Comparison of ENCODE assay signal across 8 cellular contexts in the genomic region with DNA sequence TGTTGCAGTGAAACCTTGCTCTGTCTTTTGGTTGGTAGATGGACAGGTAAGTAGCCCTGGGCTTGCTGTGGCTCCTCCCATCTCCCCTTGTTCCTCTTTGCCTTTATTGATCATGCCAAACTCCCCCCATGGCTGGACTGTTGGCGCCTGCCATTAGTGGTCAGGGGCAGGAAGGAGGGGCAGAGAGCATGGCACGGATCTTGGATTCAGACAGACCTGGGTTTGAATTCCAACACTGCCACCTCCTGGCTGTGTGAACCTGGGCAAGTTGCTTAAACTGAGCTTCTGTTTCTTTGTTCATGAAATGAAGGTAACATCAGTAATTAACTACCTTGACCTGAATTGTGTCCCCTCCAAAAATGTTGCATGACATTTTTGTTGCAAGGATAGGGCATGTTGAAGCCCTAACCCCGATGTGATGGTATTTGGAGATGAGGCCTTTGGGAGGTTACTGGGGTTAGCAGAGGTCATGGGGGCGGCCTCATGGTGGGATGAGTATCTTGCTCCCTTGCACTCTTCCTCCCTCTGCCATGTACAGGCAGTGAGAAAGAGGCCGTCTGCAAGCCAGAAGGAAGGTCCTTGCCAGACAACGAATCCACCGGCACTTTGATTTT. TPM values are rescaled to one million over a fixed set of nuclear protein-coding genes. Genes with fewer than 3 reads are reported as not detected.
DNase-seq lines count a peak whose midpoint lies in the region; ATAC-seq, FAIRE-seq and TF ChIP-seq lines count a peak whose summit lies in the region.

No MANE protein-coding gene starts in this region.

- no peak overlapping the region for H3K27ac ChIP-seq in A549
- H3K27ac ChIP-seq in VCaP = no peak overlapping the region
- H3K27ac ChIP-seq in tibial nerve = no peak overlapping the region

- no peaks in the 10 kb centered on the region for H3K36me3 ChIP-seq in tibial nerve

- H3K4me1 ChIP-seq in A549 = peaks cover 5% of the 10 kb centered on the region; the same call in 2 of the 3 replicates
- peaks cover 0 to 39% (median 6%) of the 10 kb centered on the region in 4 donors for H3K4me1 ChIP-seq in tibial nerve

- TF ChIP-seq EP300 in A549 (IDR thresholded peaks at IDR 0.05) (no peak), tibial nerve (IDR thresholded peaks at IDR 0.05) (no peak)

- FAIRE-seq in A549 (lab: Jason Lieb, UNC) = no peak
- no peak for FAIRE-seq in HTR-8/SVneo (lab: Jason Lieb, UNC)

- CTCF ChIA-PET in A549 (lab: Yijun Ruan, JAX) = interaction anchor here (0.5 to 5.7 kb wide), 24 partner anchors 8 to 343 kb away, joined by 3 to 55 read pairs (median 4); no protein-coding TSS in a partner anchor
- CTCF ChIA-PET in GM10248 (lab: Yijun Ruan, JAX) = interaction anchor here (0.7 to 5.9 kb wide), 41 partner anchors 9 to 508 kb away, joined by 3 to 162 read pairs (median 5); no protein-coding TSS in a partner anchor

- H3K4me2 ChIP-seq in A549 = no peak overlapping the region

- TF ChIP-seq RAD21 in A549 (conservative IDR thresholded peaks at IDR 0.05 in 1 of 2, IDR thresholded peaks at IDR 0.05 in 1 of 2) = peak; percentile 78 to 83

- WGBS in A549 (ENCODE audit: missing lambda C conversion rate) = 22% methylated on average over 7 of the region's 7 CpGs
- 48 to 49% methylated on average over 7 of the region's 7 CpGs for WGBS in tibial nerve, 2 donors

- POLR2A ChIA-PET in A549 (lab: Yijun Ruan, JAX) (no interaction called here), GM10248 (lab: Yijun Ruan, JAX) (no interaction called here)

- peak; percentile 44 to 58; a peak in 4 of 6 replicates for ATAC-seq in A549

- TF ChIP-seq POLR2A in A549 (IDR thresholded peaks at IDR 0.05; ENCODE audit: low read length) = no peak
- no peak for TF ChIP-seq POLR2A in NB4 (IDR thresholded peaks at IDR 0.05; ENCODE audit: extremely low read depth, insufficient read length)
- TF ChIP-seq POLR2A in tibial nerve (IDR thresholded peaks at IDR 0.05) = no peak

- H3K9me3 ChIP-seq in A549 = no peaks in the 10 kb centered on the region
- H3K9me3 ChIP-seq in tibial nerve = no peaks in the 10 kb centered on the region

- TF ChIP-seq CTCF in A549 (IDR thresholded peaks at IDR 0.05) (peak; percentile 63), GM10248 (IDR thresholded peaks at IDR 0.05; ENCODE audit: control extremely low read depth, extremely low read depth, low read depth, missing control alignments) (peak; percentile 84), NB4 (IDR thresholded peaks at IDR 0.05; ENCODE audit: low read depth, low read length) (peak; percentile 94), VCaP (conservative IDR thresholded peaks at IDR 0.05) (peak; percentile 84), tibial nerve (IDR thresholded peaks at IDR 0.05) (peak; percentile 27 to 62 (median 34))

- H3K4me3 ChIP-seq in A549 = no peak overlapping the region
- H3K4me3 ChIP-seq in NB4 (ENCODE audit: low read depth, low read length) = no peak overlapping the region
- H3K4me3 ChIP-seq in tibial nerve = no peak overlapping the region

- DNase-seq in A549 (ENCODE audit: low read depth in 1 of 2, low spot score in 1 of 2) = peak in 1 of 2 experiments; percentile 55
- DNase-seq in GM10248 (ENCODE audit: extremely low spot score) = no peak
- DNase-seq in NB4 (ENCODE audit: low read depth) = peak; percentile 82
- peak; percentile 56 for DNase-seq in iPS DF 4.7 (ENCODE audit: extremely low read depth, low spot score)
- DNase-seq in tibial nerve (ENCODE audit: low spot score in 2 of 2) = peak in 1 of 2 donors; percentile 43
- no peak for DNase-seq in hepatic stellate cell (ENCODE audit: low spot score)
- DNase-seq in HTR-8/SVneo (ENCODE audit: insufficient read length, low spot score) = no peak

- no peaks in the 10 kb centered on the region for H3K27me3 ChIP-seq in tibial nerve

TF ChIP-seq in A549, 52 proteins besides CTCF, POLR2A, EP300 and RAD21:
- TF ChIP-seq SMC3 (IDR thresholded peaks at IDR 0.05) (peak; percentile 83), HEYL (CRISPR knock-in tag; IDR thresholded peaks at IDR 0.05) (no peak)

RNA-seq across cellular contexts. Expression of a gene that starts 6.0 kb away (rescaled TPM):
- polyA plus RNA-seq in A549 (2011; rRNA removed) (0.61 and 0.70 TPM in 2 replicates), A549 (2017; fragmentation: RNase III; extraction: RNeasy Plus Mini Kit Qiagen cat#74134 plus additional on column Dnase treatment) (0.62 to 1.0 TPM (median 0.76 TPM) in 3 replicates)
- polyA plus RNA-seq in A549 (2012; cell fraction: cytosol; rRNA removed) = 0.20 and 0.29 TPM in 2 replicates
- 0.46 and 0.64 TPM in 2 replicates for polyA plus RNA-seq in A549 (2012; cell fraction: nucleus; rRNA removed)
- 0.54 and 1.7 TPM in 2 replicates for polyA minus RNA-seq in A549 (2011; rRNA and poly(A)+ RNA removed)
- total RNA-seq in tibial nerve = 10 to 100 TPM in 1 of 4 donors, 1 to 10 TPM in 3; 2.7 to 10.7 (median 6.0) TPM

Comparison
In these comparisons a context has a peak if more than half of its experiments do, and no peak if none do; other contexts are left out.
1. DNase-seq: peak in NB4 (single experiment) and iPS DF 4.7 (single experiment); none in GM10248 (single experiment), hepatic stellate cell (single experiment) and HTR-8/SVneo (single experiment).
2. CTCF ChIP-seq: peak in every context shown above with its lines; median percentile 94 in NB4; 84 in GM10248; 84 in VCaP; 63 in A549; 34 in tibial nerve.